Comparison of ENCODE assay signal across 1 cellular context in the genomic region with DNA sequence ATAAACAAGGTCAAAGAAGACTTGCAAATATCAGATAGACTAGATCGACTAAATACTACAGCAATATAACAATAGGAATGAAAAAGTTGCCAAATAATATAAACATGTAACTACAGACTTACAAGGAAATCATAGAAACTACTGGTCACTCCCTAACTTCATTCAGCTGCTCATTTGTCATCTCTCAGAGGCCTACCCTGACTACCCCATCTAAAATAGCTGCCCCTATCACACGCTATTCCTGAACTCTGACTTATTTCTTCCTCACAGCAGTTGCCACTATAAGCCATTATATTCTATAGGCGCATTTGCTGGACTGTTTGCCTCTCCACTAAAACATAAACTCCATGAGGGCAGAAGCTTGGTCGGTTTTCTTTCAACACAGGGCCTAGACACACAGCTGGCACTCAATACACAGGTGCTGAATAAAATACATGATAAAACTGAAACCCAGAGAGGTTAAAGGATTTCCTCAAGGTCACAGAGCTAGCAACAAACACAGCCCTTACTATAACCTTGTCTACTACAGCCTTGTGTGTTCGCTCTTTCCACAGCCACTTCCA.
TF ChIP-seq lines count a peak whose summit lies in the region.

No MANE protein-coding gene starts in this region.

TF ChIP-seq in IMR-90, 13 proteins besides CTCF, POLR2A, EP300 and RAD21 (continued from another document):
- TF ChIP-seq, protein P1, sequence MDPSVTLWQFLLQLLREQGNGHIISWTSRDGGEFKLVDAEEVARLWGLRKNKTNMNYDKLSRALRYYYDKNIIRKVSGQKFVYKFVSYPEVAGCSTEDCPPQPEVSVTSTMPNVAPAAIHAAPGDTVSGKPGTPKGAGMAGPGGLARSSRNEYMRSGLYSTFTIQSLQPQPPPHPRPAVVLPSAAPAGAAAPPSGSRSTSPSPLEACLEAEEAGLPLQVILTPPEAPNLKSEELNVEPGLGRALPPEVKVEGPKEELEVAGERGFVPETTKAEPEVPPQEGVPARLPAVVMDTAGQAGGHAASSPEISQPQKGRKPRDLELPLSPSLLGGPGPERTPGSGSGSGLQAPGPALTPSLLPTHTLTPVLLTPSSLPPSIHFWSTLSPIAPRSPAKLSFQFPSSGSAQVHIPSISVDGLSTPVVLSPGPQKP (IDR thresholded peaks at IDR 0.05; ENCODE audit: borderline replicate concordance, low read depth, low read length) = no peak
